Comparison of ENCODE assay signal across 9 cellular contexts in the genomic region with DNA sequence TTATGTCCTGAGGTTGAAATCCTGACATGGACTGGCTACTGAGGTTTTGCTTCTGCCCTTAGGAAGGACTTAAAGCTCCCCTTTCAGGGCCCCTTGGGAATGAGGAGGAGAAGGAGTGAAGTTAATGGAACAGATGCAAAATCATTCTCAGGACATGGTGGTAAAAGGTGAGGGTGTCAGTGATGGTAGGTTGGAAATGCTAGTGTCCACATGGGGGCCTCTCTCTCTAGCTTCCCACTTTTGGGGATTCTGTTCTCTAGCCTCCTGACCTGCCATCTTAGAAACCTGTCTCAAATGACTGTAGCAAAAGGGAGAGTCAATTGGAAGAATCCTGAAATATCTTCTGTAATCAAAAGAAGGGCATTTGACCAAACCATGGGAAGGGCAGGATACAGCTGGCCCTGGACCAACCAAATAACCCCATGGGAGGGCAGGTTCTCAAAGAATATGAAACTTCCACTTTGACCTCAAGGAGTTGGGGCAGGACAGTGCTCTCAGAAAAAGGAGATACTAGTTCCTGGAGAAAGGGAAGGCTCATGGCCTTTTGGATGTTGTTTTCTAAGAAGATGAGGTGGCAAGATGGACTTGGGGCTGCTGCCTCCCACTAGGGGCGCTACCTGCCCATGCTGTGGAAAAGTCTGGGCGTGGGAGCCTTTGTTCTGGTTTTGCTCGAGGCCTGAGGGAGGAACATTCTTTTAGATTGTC. TPM values are rescaled to one million over a fixed set of nuclear protein-coding genes. Genes with fewer than 3 reads are reported as not detected.
DNase-seq lines count a peak whose midpoint lies in the region; ATAC-seq and TF ChIP-seq lines count a peak whose summit lies in the region.
"Had no signal": no experiment of that assay in that cellular context is flagged by ENCODE, and none has a peak within 500 bp of the region (broad histone marks: within the 10 kb centered on the region; RNA-seq: fewer than 3 reads in every experiment).

No MANE protein-coding gene starts in this region.

- H3K9me3 Mint-ChIP-seq in activated T-cell treated with anti-CD3 and anti-CD28 coated beads, Interleukin-2, amount 50 U/mL, for 72 hours: no peaks in the 10 kb centered on the region

- H3K27me3 ChIP-seq in lower lobe of right lung (ENCODE audit: low read depth) (no peaks in the 10 kb centered on the region), colonic mucosa (no peaks in the 10 kb centered on the region)

- H3K4me3 ChIP-seq in GM12864 (ENCODE audit: low read depth, low read length) (no peak overlapping the region), LNCaP clone FGC (ENCODE audit: low read depth, low read length) (no peak overlapping the region), lower lobe of right lung (no peak overlapping the region), colonic mucosa (no peak overlapping the region)

- H3K4me1 Mint-ChIP-seq in activated T-cell treated with anti-CD3 and anti-CD28 coated beads, Interleukin-2, amount 50 U/mL, for 72 hours (ENCODE audit: low read depth): peaks cover 5% of the 10 kb centered on the region

- H3K9ac ChIP-seq in colonic mucosa (ENCODE audit: low read depth in 2 of 2, low read length in 2 of 2): no peak overlapping the region

- no peak for DNase-seq in GM12864 (ENCODE audit: low read depth)
- no peak for DNase-seq in LNCaP clone FGC (ENCODE audit: low read depth)
- DNase-seq in activated T-cell treated with anti-CD3 and anti-CD28 coated beads, Interleukin-2, amount 50 U/mL, for 72 hours: peak; percentile 19 to 36
- no peak for DNase-seq in lower lobe of right lung
- no peak for DNase-seq in posterior cingulate gyrus
- no peak for DNase-seq in pons (ENCODE audit: low spot score)
- DNase-seq in colonic mucosa: no peak
- DNase-seq: KG1 had no signal

- H3K27ac Mint-ChIP-seq in activated T-cell treated with anti-CD3 and anti-CD28 coated beads, Interleukin-2, amount 50 U/mL, for 72 hours: no peak overlapping the region

- H3K4me1 ChIP-seq in lower lobe of right lung (no peaks in the 10 kb centered on the region), colonic mucosa (no peaks in the 10 kb centered on the region)

- H3K36me3 Mint-ChIP-seq in activated T-cell treated with anti-CD3 and anti-CD28 coated beads, Interleukin-2, amount 50 U/mL, for 72 hours (ENCODE audit: insufficient read depth in 2 of 2): no peaks in the 10 kb centered on the region

- H3K9me3 ChIP-seq in lower lobe of right lung (no peaks in the 10 kb centered on the region), colonic mucosa (no peaks in the 10 kb centered on the region)

- intact Hi-C loops in lower lobe of right lung (cut with DNase I): no loop called here
- intact Hi-C loops in posterior cingulate gyrus (cut with DNase I): no loop called here
- intact Hi-C loops in colonic mucosa (cut with DNase I): no loop called here

- TF ChIP-seq CTCF in GM12864 (IDR thresholded peaks at IDR 0.05; ENCODE audit: low read depth, low read length, missing control alignments) (peak; percentile 79), LNCaP clone FGC (IDR thresholded peaks at IDR 0.05; ENCODE audit: control insufficient read depth, extremely low read depth, insufficient read depth) (peak; percentile 41), lower lobe of right lung (IDR thresholded peaks at IDR 0.05) (peak; percentile 7), colonic mucosa (IDR thresholded peaks at IDR 0.05) (no peak)

- H3K4me3 Mint-ChIP-seq in activated T-cell treated with anti-CD3 and anti-CD28 coated beads, Interleukin-2, amount 50 U/mL, for 72 hours: no peak overlapping the region

- no peaks in the 10 kb centered on the region for H3K36me3 ChIP-seq in lower lobe of right lung
- H3K36me3 ChIP-seq in colonic mucosa: no peaks in the 10 kb centered on the region

- no peaks in the 10 kb centered on the region for H3K27me3 Mint-ChIP-seq in activated T-cell treated with anti-CD3 and anti-CD28 coated beads, Interleukin-2, amount 50 U/mL, for 72 hours (ENCODE audit: low read depth)

- H3K27ac ChIP-seq in lower lobe of right lung: no peak overlapping the region
- H3K27ac ChIP-seq in colonic mucosa: no peak overlapping the region

- ATAC-seq in activated T-cell treated with anti-CD3 and anti-CD28 coated beads, Interleukin-2, amount 50 U/mL, for 72 hours (replicated peaks in 1 of 2): peak; percentile 37 to 42
- no peak for ATAC-seq in lower lobe of right lung
- no peak for ATAC-seq in HG02623 (IDR thresholded peaks at IDR 0.05; ENCODE audit: unreplicated experiment)

RNA-seq across cellular contexts. Expression of a gene that starts 21.2 kb away (rescaled TPM):
- total RNA-seq in activated T-cell treated with anti-CD3 and anti-CD28 coated beads, Interleukin-2, amount 50 U/mL, for 72 hours: not detected
- total RNA-seq in lower lobe of right lung (not detected), colonic mucosa (not detected)

RNA-seq across cellular contexts. Expression of a gene that starts 36.5 kb away (rescaled TPM):
- total RNA-seq in activated T-cell treated with anti-CD3 and anti-CD28 coated beads, Interleukin-2, amount 50 U/mL, for 72 hours: 10 to 100 TPM; 17.6 to 18.1 TPM
- total RNA-seq in lower lobe of right lung (26.2 TPM), colonic mucosa (10 to 100 TPM; 47.3 to 50.8 TPM)

Comparison
In these comparisons a context has a peak if more than half of its experiments do, and no peak if none do; other contexts are left out.
1. DNase-seq: peak in activated T-cell treated with anti-CD3 and anti-CD28 coated beads, Interleukin-2, amount 50 U/mL, for 72 hours (2 of 2); none in GM12864 (single experiment), LNCaP clone FGC (single experiment), lower lobe of right lung (single experiment), posterior cingulate gyrus (0 of 10), pons (single experiment) and colonic mucosa (single experiment).
2. ATAC-seq: peak in activated T-cell treated with anti-CD3 and anti-CD28 coated beads, Interleukin-2, amount 50 U/mL, for 72 hours (2 of 2); none in lower lobe of right lung (0 of 2) and HG02623 (single experiment).